ENCODE assay signal across 24 cellular contexts in genomic region chr4:182188622-182189021, GRCh38. TPM values are rescaled to one million over a fixed set of nuclear protein-coding genes. Genes with fewer than 3 reads are reported as not detected.
A peak's percentile ranks its signal among the peaks of the same experiment; 100 is the strongest.
DNase-seq lines count a peak whose midpoint lies in the region; ATAC-seq and TF ChIP-seq lines count a peak whose summit lies in the region.
"Had no signal": no experiment of that assay in that cellular context is flagged by ENCODE, and none has a peak within 500 bp of the region (broad histone marks: within the 10 kb centered on the region; RNA-seq: fewer than 3 reads in every experiment).

No MANE protein-coding gene starts in this region.

- H3K27ac ChIP-seq in stomach (no peak overlapping the region), MM.1S (ENCODE audit: low read length) (no peak overlapping the region)
- H3K27ac ChIP-seq: cardiac muscle cell, esophagus muscularis mucosa, KMS-11, right lobe of liver, VCaP had no signal

- no peaks in the 10 kb centered on the region for H3F3A ChIP-seq in MM.1S (ENCODE audit: insufficient read depth, low read length)

- H3K4me3 ChIP-seq in epithelial cell of esophagus (ENCODE audit: low read length), result no peak overlapping the region
- no peak overlapping the region for H3K4me3 ChIP-seq in stomach
- no peak overlapping the region for H3K4me3 ChIP-seq in MM.1S (ENCODE audit: low read length)
- H3K4me3 ChIP-seq: cardiac muscle cell, esophagus muscularis mucosa, right lobe of liver, suprapubic skin had no signal

- peak; percentile 73 for DNase-seq in EL
- DNase-seq in NCI-H69 (lab: John Stamatoyannopoulos, UW), result peak; percentile 34
- peak; percentile 60 for DNase-seq in epithelial cell of esophagus (ENCODE audit: low read depth)
- peak; percentile 22 for DNase-seq in renal cortical epithelial cell (ENCODE audit: low read depth)
- no peak for DNase-seq in activated naive CD4-positive, alpha-beta T cell (lab: John Stamatoyannopoulos, UW)
- no peak for DNase-seq in stomach
- DNase-seq in MM.1S, result no peak
- DNase-seq: activated CD4-positive, alpha-beta memory T cell treated with anti-CD3 and anti-CD28 coated beads for 36 hours; activated naive CD8-positive, alpha-beta T cell treated with anti-CD3 and anti-CD28 coated beads for 36 hours; activated T-cell treated with anti-CD3 and anti-CD28 coated beads, Interleukin-2, amount 50 U/mL, for 4 hours; AML-193; Calu3; GOT3; left colon; NCI-H1436; right lobe of liver; T-helper 1 cell had no signal

- no peak for TF ChIP-seq EP300 in stomach (IDR thresholded peaks at IDR 0.05)

- H3K79me2 ChIP-seq in MM.1S (ENCODE audit: low read length), result no peaks in the 10 kb centered on the region

- WGBS in stomach, 5 donors, result 80 to 91% (median 90%) methylated on average over 3 of the region's 3 CpGs

- intact Hi-C loops in stomach (cut with DNase I; ENCODE audit: low total_unique reads), result no loop called here

- TF ChIP-seq POLR2A in stomach (IDR thresholded peaks at IDR 0.05), result no peak

- H3K4me2 ChIP-seq in MM.1S (ENCODE audit: low read depth, low read length), result no peak overlapping the region
- H3K4me2 ChIP-seq: KMS-11 had no signal

- no peaks in the 10 kb centered on the region for H4K20me1 ChIP-seq in MM.1S (ENCODE audit: insufficient read depth, low read length)

- H3K27me3 ChIP-seq in stomach (no peaks in the 10 kb centered on the region), MM.1S (replicated peaks; ENCODE audit: insufficient read depth, low read length) (no peaks in the 10 kb centered on the region)
- H3K27me3 ChIP-seq: cardiac muscle cell, esophagus muscularis mucosa, right lobe of liver, suprapubic skin had no signal

- H3K9me2 ChIP-seq in MM.1S (replicated peaks; ENCODE audit: insufficient read depth, low read length), result no peaks in the 10 kb centered on the region

- H3K36me3 ChIP-seq in stomach, result no peaks in the 10 kb centered on the region
- no peaks in the 10 kb centered on the region for H3K36me3 ChIP-seq in MM.1S (replicated peaks; ENCODE audit: insufficient read depth, low read length)
- H3K36me3 ChIP-seq: cardiac muscle cell, esophagus muscularis mucosa, right lobe of liver, suprapubic skin had no signal

- no peak for ATAC-seq in HG02884 (IDR thresholded peaks at IDR 0.05; ENCODE audit: unreplicated experiment)
- ATAC-seq: activated T-cell treated with anti-CD3 and anti-CD28 coated beads, Interleukin-2, amount 50 U/mL, for 4 hours; left colon; right lobe of liver had no signal

- TF ChIP-seq CTCF in epithelial cell of esophagus (IDR thresholded peaks at IDR 0.05; ENCODE audit: insufficient read depth, low read depth, low read length, missing control alignments), result no peak
- TF ChIP-seq CTCF in stomach (IDR thresholded peaks at IDR 0.05), result no peak
- TF ChIP-seq CTCF in MM.1S (IDR thresholded peaks at IDR 0.05; ENCODE audit: low read length), result no peak

- H3K4me1 ChIP-seq in stomach (no peaks in the 10 kb centered on the region), MM.1S (ENCODE audit: low read length) (no peaks in the 10 kb centered on the region)
- H3K4me1 ChIP-seq: right lobe of liver, suprapubic skin had no signal

- no peak overlapping the region for H2AFZ ChIP-seq in MM.1S (ENCODE audit: low read length)

- no peaks in the 10 kb centered on the region for H3K9me3 ChIP-seq in stomach
- no peaks in the 10 kb centered on the region for H3K9me3 ChIP-seq in MM.1S (replicated peaks; ENCODE audit: insufficient read depth, low read length)
- H3K9me3 ChIP-seq: esophagus muscularis mucosa, right lobe of liver, suprapubic skin had no signal

- no peak overlapping the region for H3K9ac ChIP-seq in MM.1S (ENCODE audit: low read length)
- H3K9ac ChIP-seq: KMS-11 had no signal

RNA-seq across cellular contexts. Expression of gene TENM3, which starts 54.6 kb away (rescaled TPM):
- total RNA-seq in renal cortical epithelial cell (1.2 and 4.5 TPM in 2 replicates), stomach (1 to 10 TPM in 2 of 5 donors, under 1 TPM in 3; under 0.01 to 8.3 (median 0.45) TPM)
- 1 to 10 TPM in 1 of 3 donors, under 1 TPM in 2; 0.06 to 1.5 (median 0.20) TPM for polyA plus RNA-seq in stomach
- total RNA-seq: activated CD4-positive, alpha-beta memory T cell treated with anti-CD3 and anti-CD28 coated beads for 36 hours; activated naive CD8-positive, alpha-beta T cell treated with anti-CD3 and anti-CD28 coated beads for 36 hours; mononuclear cell had no signal

Comparison
In these comparisons a context has a peak if more than half of its experiments do, and no peak if none do; other contexts are left out.
1. DNase-seq: peak in EL (single experiment), NCI-H69 (single experiment), epithelial cell of esophagus (single experiment) and renal cortical epithelial cell (single experiment); none in activated naive CD4-positive, alpha-beta T cell (0 of 4), stomach (single experiment) and MM.1S (single experiment).